In the genomic region with DNA sequence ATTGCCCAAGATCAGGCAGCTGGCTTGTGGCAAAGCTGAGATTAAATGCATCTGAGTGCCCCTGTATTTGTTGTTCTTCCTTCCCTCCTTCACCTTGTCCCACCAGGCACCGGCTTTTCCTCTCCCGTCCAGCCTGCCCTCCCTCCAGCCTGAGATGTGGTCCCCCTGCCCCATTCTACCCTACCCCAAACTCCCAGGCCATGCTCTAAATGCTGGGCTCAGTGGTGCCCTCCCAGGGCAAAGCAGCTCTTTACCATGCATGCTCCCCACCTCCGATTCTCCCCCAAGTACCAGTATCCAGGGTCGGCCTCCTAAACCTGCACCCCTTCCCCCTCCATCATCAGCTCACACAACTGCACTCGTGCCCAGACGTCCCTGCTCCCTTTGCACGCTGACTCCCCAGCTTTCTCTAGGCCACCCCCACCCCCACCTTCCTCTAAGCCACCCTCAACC, we compare ENCODE assay signal across 1 cellular context.
TF ChIP-seq lines count a peak whose summit lies in the region.

No MANE protein-coding gene starts in this region.

TF ChIP-seq in H1, 55 proteins besides CTCF, POLR2A, EP300 and RAD21:
- TF ChIP-seq EGR1 (IDR thresholded peaks at IDR 0.05; ENCODE audit: borderline replicate concordance, low read depth, low read length) (no peak), JUND (IDR thresholded peaks at IDR 0.05; ENCODE audit: low read length) (no peak), EZH2 (IDR thresholded peaks at IDR 0.05; ENCODE audit: low read depth, low read length, severe bottlenecking) (no peak)
